In genomic region chr14:94372021-94372605, GRCh38 we compare ENCODE assay signal across 2 cellular contexts.
A peak's percentile ranks its signal among the peaks of the same experiment; 100 is the strongest.
TF ChIP-seq lines count a peak whose summit lies in the region.

No MANE protein-coding gene starts in this region.

TF ChIP-seq in K562, 482 proteins besides CTCF, POLR2A, EP300 and RAD21:
- TF ChIP-seq RBFOX2 (IDR thresholded peaks at IDR 0.05; ENCODE audit: low read depth, low read length), result no peak
- no peak for TF ChIP-seq KDM4B (IDR thresholded peaks at IDR 0.05; ENCODE audit: borderline replicate concordance in 2 of 2, low read depth in 1 of 2)
- TF ChIP-seq ZC3H8 (IDR thresholded peaks at IDR 0.05), result no peak
- TF ChIP-seq, protein P1, sequence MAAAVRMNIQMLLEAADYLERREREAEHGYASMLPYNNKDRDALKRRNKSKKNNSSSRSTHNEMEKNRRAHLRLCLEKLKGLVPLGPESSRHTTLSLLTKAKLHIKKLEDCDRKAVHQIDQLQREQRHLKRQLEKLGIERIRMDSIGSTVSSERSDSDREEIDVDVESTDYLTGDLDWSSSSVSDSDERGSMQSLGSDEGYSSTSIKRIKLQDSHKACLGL (CRISPR knock-in tag; IDR thresholded peaks at IDR 0.05; ENCODE audit: borderline replicate concordance, poor library complexity, severe bottlenecking), result no peak

TF ChIP-seq in HepG2, 621 proteins besides CTCF, POLR2A, EP300 and RAD21:
- no peak for TF ChIP-seq ZBTB7B (CRISPR knock-in tag; IDR thresholded peaks at IDR 0.05)
- TF ChIP-seq ZFP91 (CRISPR knock-in tag; IDR thresholded peaks at IDR 0.05; ENCODE audit: borderline replicate concordance), result peak; percentile 17; the same call in 1 of the 2 replicates
- no peak for TF ChIP-seq SRSF1 (optimal IDR thresholded peaks at IDR 0.05; ENCODE audit: low read depth, low read length)
- 0 out of 2 replicates have a peak, but pooled peaks have one; percentile 17 for TF ChIP-seq ZNF891 (CRISPR knock-in tag; IDR thresholded peaks at IDR 0.05)
- TF ChIP-seq ZC3H4 (CRISPR knock-in tag; IDR thresholded peaks at IDR 0.05; ENCODE audit: borderline replicate concordance), result no peak
- 0 out of 2 replicates have a peak, but pooled peaks have one; percentile 35 for TF ChIP-seq ZNF350 (CRISPR knock-in tag; IDR thresholded peaks at IDR 0.05; ENCODE audit: borderline replicate concordance, low read depth)
- TF ChIP-seq, protein P2, sequence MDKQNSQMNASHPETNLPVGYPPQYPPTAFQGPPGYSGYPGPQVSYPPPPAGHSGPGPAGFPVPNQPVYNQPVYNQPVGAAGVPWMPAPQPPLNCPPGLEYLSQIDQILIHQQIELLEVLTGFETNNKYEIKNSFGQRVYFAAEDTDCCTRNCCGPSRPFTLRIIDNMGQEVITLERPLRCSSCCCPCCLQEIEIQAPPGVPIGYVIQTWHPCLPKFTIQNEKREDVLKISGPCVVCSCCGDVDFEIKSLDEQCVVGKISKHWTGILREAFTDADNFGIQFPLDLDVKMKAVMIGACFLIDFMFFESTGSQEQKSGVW (CRISPR knock-in tag; IDR thresholded peaks at IDR 0.05; ENCODE audit: borderline replicate concordance), result no peak
- TF ChIP-seq MBNL3 (CRISPR knock-in tag; conservative IDR thresholded peaks at IDR 0.05), result no peak
- TF ChIP-seq ZNF883 (CRISPR knock-in tag; IDR thresholded peaks at IDR 0.05; ENCODE audit: not compliant biosample characterization), result no peak
- TF ChIP-seq SSRP1 (CRISPR knock-in tag; IDR thresholded peaks at IDR 0.05), result no peak
- TF ChIP-seq ZNF615 (CRISPR knock-in tag; IDR thresholded peaks at IDR 0.05; ENCODE audit: borderline replicate concordance), result no peak
- peak; percentile 20 for TF ChIP-seq TEAD3 (CRISPR knock-in tag; optimal IDR thresholded peaks at IDR 0.05; ENCODE audit: borderline replicate concordance)
- TF ChIP-seq, protein P3, sequence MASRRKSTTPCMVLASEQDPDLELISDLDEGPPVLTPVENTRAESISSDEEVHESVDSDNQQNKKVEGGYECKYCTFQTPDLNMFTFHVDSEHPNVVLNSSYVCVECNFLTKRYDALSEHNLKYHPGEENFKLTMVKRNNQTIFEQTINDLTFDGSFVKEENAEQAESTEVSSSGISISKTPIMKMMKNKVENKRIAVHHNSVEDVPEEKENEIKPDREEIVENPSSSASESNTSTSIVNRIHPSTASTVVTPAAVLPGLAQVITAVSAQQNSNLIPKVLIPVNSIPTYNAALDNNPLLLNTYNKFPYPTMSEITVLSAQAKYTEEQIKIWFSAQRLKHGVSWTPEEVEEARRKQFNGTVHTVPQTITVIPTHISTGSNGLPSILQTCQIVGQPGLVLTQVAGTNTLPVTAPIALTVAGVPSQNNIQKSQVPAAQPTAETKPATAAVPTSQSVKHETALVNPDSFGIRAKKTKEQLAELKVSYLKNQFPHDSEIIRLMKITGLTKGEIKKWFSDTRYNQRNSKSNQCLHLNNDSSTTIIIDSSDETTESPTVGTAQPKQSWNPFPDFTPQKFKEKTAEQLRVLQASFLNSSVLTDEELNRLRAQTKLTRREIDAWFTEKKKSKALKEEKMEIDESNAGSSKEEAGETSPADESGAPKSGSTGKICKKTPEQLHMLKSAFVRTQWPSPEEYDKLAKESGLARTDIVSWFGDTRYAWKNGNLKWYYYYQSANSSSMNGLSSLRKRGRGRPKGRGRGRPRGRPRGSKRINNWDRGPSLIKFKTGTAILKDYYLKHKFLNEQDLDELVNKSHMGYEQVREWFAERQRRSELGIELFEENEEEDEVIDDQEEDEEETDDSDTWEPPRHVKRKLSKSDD (CRISPR knock-in tag; IDR thresholded peaks at IDR 0.05; ENCODE audit: low read depth), result no peak
- peak; percentile 38; the same call in 1 of the 2 replicates for TF ChIP-seq ARID4A (CRISPR knock-in tag; IDR thresholded peaks at IDR 0.05; ENCODE audit: borderline replicate concordance)
- TF ChIP-seq ZBTB38 (CRISPR knock-in tag; IDR thresholded peaks at IDR 0.05), result peak; percentile 48; the same call in 1 of the 2 replicates
- 0 out of 2 replicates have a peak, but pooled peaks have one; percentile 28 for TF ChIP-seq SMC3 (IDR thresholded peaks at IDR 0.05; ENCODE audit: low read length)
- peak; percentile 66 for TF ChIP-seq STAG1 (CRISPR knock-in tag; IDR thresholded peaks at IDR 0.05)
- no peak for TF ChIP-seq ZNF546 (CRISPR knock-in tag; conservative IDR thresholded peaks at IDR 0.05)
